Comparison of ENCODE assay signal across 29 cellular contexts in the genomic region with DNA sequence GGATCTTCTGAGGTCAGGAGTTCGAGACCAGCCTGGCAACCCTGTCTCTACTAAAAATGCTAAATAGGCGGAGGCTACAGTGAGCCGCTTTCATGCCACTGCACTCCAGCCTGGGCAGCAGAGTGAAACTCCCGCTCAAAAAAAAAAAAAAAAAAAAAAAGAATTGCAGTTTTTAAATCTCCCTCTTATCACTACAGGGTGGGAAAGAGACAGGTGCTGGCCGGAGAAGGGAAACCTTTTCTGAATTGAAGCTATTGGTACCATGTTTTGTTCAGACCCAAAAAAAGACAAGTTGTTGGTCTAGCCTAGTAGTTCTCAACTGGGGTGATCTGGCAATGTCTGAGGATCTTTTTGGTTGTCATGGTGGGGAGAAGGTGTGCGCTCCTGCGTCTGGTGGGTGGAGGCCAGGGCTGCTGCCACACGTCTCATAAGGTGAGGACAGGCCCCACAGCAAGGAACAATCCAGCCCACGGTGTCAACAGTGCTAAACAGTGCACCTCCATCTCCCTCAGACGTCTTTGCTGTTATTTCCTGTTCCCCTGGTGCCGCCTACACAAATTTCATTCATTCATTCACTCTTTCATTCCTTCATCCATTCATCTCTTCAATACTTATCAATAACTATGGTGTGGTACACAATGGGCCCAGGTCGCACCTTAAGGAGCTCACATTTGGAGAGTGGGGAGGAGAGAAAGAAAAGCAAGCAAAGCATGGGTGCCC. TPM values are rescaled to one million over a fixed set of nuclear protein-coding genes. Genes with fewer than 3 reads are reported as not detected.
A peak's percentile ranks its signal among the peaks of the same experiment; 100 is the strongest.
DNase-seq lines count a peak whose midpoint lies in the region; ATAC-seq and TF ChIP-seq lines count a peak whose summit lies in the region.
"Had no signal": no experiment of that assay in that cellular context is flagged by ENCODE, and none has a peak within 500 bp of the region (broad histone marks: within the 10 kb centered on the region; RNA-seq: fewer than 3 reads in every experiment).

No MANE protein-coding gene starts in this region.

- H4K5ac ChIP-seq in mesendoderm (ENCODE audit: low read length): no peak overlapping the region

- peak overlapping the region; percentile 17 for H2BK5ac ChIP-seq in mesendoderm (ENCODE audit: low read length)

- H3K36me3 ChIP-seq in Loucy (ENCODE audit: insufficient read depth, low read length) (no peaks in the 10 kb centered on the region), mesendoderm (ENCODE audit: control insufficient read depth, insufficient read depth, low read length) (no peaks in the 10 kb centered on the region), spleen (no peaks in the 10 kb centered on the region)
- H3K36me3 ChIP-seq: breast epithelium, colonic mucosa had no signal

- no peaks in the 10 kb centered on the region for H3K27me3 Mint-ChIP-seq in activated T-cell treated with anti-CD3 and anti-CD28 coated beads, Interleukin-2, amount 50 U/mL, for 24 hours
- peaks cover 8% of the 10 kb centered on the region for H3K27me3 Mint-ChIP-seq in activated T-cell treated with anti-CD3 and anti-CD28 coated beads, Interleukin-2, amount 50 U/mL, for 72 hours (ENCODE audit: low read depth)
- H3K27me3 Mint-ChIP-seq: effector memory CD8-positive, alpha-beta T cell had no signal

- H4K20me1 ChIP-seq in Loucy (ENCODE audit: insufficient read depth, low read length, poor library complexity, severe bottlenecking): no peaks in the 10 kb centered on the region

- H3K9me3 ChIP-seq in Loucy (ENCODE audit: insufficient read depth, low read depth, low read length): no peaks in the 10 kb centered on the region
- H3K9me3 ChIP-seq in spleen: no peaks in the 10 kb centered on the region
- H3K9me3 ChIP-seq: A549, breast epithelium, colonic mucosa had no signal

- ATAC-seq in activated T-cell treated with anti-CD3 and anti-CD28 coated beads, Interleukin-2, amount 50 U/mL, for 72 hours (replicated peaks in 1 of 2): no peak
- ATAC-seq in HG02884 (IDR thresholded peaks at IDR 0.05; ENCODE audit: unreplicated experiment): no peak
- ATAC-seq: A549, esophagus mucosa, left lobe of liver, SK-N-SH treated with all-trans-retinoic acid at 6 μM for 48 hours had no signal

- TF ChIP-seq CTCF in Loucy (conservative IDR thresholded peaks at IDR 0.05; ENCODE audit: low read length): no peak
- no peak for TF ChIP-seq CTCF in spleen (IDR thresholded peaks at IDR 0.05 in 8 of 11, conservative IDR thresholded peaks at IDR 0.05 in 3 of 11)

- intact Hi-C loops in spleen (cut with DNase I; ENCODE audit: low total_unique reads): no loop called here

- no peaks in the 10 kb centered on the region for H3F3A ChIP-seq in Loucy (ENCODE audit: low read depth)

- no peak overlapping the region for H4K8ac ChIP-seq in mesendoderm (ENCODE audit: low read depth, low read length)

- no peak for TF ChIP-seq POLR2A in spleen (IDR thresholded peaks at IDR 0.05)

- H3K9me3 Mint-ChIP-seq in activated T-cell treated with anti-CD3 and anti-CD28 coated beads, Interleukin-2, amount 50 U/mL, for 24 hours: no peaks in the 10 kb centered on the region
- H3K9me3 Mint-ChIP-seq in activated T-cell treated with anti-CD3 and anti-CD28 coated beads, Interleukin-2, amount 50 U/mL, for 72 hours: no peaks in the 10 kb centered on the region
- H3K9me3 Mint-ChIP-seq: effector memory CD8-positive, alpha-beta T cell; immature natural killer cell; T-helper 2 cell treated with Interferon-gamma antibody and Interleukin-4, amounts not matched to agents 5 μg/mL and 100 μg/mL, for 36 hours had no signal

- peak overlapping the region; percentile 19; the same call in 1 of the 2 replicates for H2AFZ ChIP-seq in Loucy (ENCODE audit: low read length)
- H2AFZ ChIP-seq: hepatocyte had no signal

- peaks cover 18% of the 10 kb centered on the region for H3K4me1 Mint-ChIP-seq in activated T-cell treated with anti-CD3 and anti-CD28 coated beads, Interleukin-2, amount 50 U/mL, for 24 hours (ENCODE audit: low read depth)
- H3K4me1 Mint-ChIP-seq in activated T-cell treated with anti-CD3 and anti-CD28 coated beads, Interleukin-2, amount 50 U/mL, for 72 hours (ENCODE audit: low read depth): peaks cover 11% of the 10 kb centered on the region

- H3K27ac ChIP-seq in mesendoderm (ENCODE audit: low read depth, low read length): peak overlapping the region; percentile 10
- no peak overlapping the region for H3K27ac ChIP-seq in spleen
- H3K27ac ChIP-seq: A549, breast epithelium, colonic mucosa, hepatocyte, VCaP had no signal

- no peak overlapping the region for H2BK15ac ChIP-seq in mesendoderm (replicated peaks; ENCODE audit: low read depth)

- no peak overlapping the region for H3K18ac ChIP-seq in mesendoderm (ENCODE audit: low read length)

- H3K36me3 Mint-ChIP-seq in activated T-cell treated with anti-CD3 and anti-CD28 coated beads, Interleukin-2, amount 50 U/mL, for 24 hours (ENCODE audit: low read depth): no peaks in the 10 kb centered on the region
- H3K36me3 Mint-ChIP-seq in activated T-cell treated with anti-CD3 and anti-CD28 coated beads, Interleukin-2, amount 50 U/mL, for 72 hours (ENCODE audit: insufficient read depth in 2 of 2): no peaks in the 10 kb centered on the region
- H3K36me3 Mint-ChIP-seq: immature natural killer cell had no signal

- H3K9ac ChIP-seq in Loucy (ENCODE audit: low read depth, low read length, poor library complexity, severe bottlenecking) (no peak overlapping the region), mesendoderm (ENCODE audit: low read length) (no peak overlapping the region)

- no peaks in the 10 kb centered on the region for H3K4me1 ChIP-seq in Loucy (ENCODE audit: insufficient read depth, low read length, poor library complexity, severe bottlenecking)
- H3K4me1 ChIP-seq in mesendoderm (ENCODE audit: control insufficient read depth, low read depth, low read length): peaks cover 14% of the 10 kb centered on the region
- H3K4me1 ChIP-seq in spleen: peaks cover 0 to 5% (median 0%) of the 10 kb centered on the region in 6 donors
- H3K4me1 ChIP-seq: A549, breast epithelium, colonic mucosa had no signal

- H3K27ac Mint-ChIP-seq in activated T-cell treated with anti-CD3 and anti-CD28 coated beads, Interleukin-2, amount 50 U/mL, for 24 hours: peak overlapping the region; percentile 38
- no peak overlapping the region for H3K27ac Mint-ChIP-seq in activated T-cell treated with anti-CD3 and anti-CD28 coated beads, Interleukin-2, amount 50 U/mL, for 72 hours
- H3K27ac Mint-ChIP-seq: progenitor cell of endocrine pancreas; T-helper 2 cell treated with Interferon-gamma antibody and Interleukin-4, amounts not matched to agents 5 μg/mL and 100 μg/mL, for 36 hours had no signal

- no peak overlapping the region for H2BK120ac ChIP-seq in mesendoderm (ENCODE audit: low read depth, low read length)

- peak overlapping the region; percentile 54 for H3K56ac ChIP-seq in mesendoderm (ENCODE audit: low read length)

- H3K4me3 Mint-ChIP-seq in activated T-cell treated with anti-CD3 and anti-CD28 coated beads, Interleukin-2, amount 50 U/mL, for 24 hours: no peak overlapping the region
- H3K4me3 Mint-ChIP-seq in activated T-cell treated with anti-CD3 and anti-CD28 coated beads, Interleukin-2, amount 50 U/mL, for 72 hours: no peak overlapping the region
- H3K4me3 Mint-ChIP-seq: immature natural killer cell; T-helper 2 cell treated with Interferon-gamma antibody and Interleukin-4, amounts not matched to agents 5 μg/mL and 100 μg/mL, for 36 hours had no signal

- DNase-seq in activated T-cell treated with anti-CD3 and anti-CD28 coated beads, Interleukin-2, amount 50 U/mL, for 24 hours: no peak
- DNase-seq in activated T-cell treated with anti-CD3 and anti-CD28 coated beads, Interleukin-2, amount 50 U/mL, for 72 hours: no peak
- no peak for DNase-seq in mesendoderm
- DNase-seq in spleen: peak; percentile 45
- DNase-seq in NCI-H146 treated with DMSO at 0.1 percent for 48 hours (lab: John Stamatoyannopoulos, UW; ENCODE audit: unreplicated experiment): no peak
- no peak for DNase-seq in dedifferentiated amniotic fluid mesenchymal stem cell (ENCODE audit: extremely low spot score)
- DNase-seq: activated CD4-positive, alpha-beta T cell treated with anti-CD3 and anti-CD28 coated beads, Interleukin-2, amount 50 U/mL, for 1 hour; activated naive CD4-positive, alpha-beta T cell; amniotic stem cell; colonic mucosa; effector memory CD8-positive, alpha-beta T cell; immature natural killer cell; mesenchymal stem cell; NCI-H1092 treated with DMSO at 0.1 percent for 48 hours; NCI-H2029 treated with DMSO at 0.1 percent for 48 hours; NCI-H82; stimulated activated CD8-positive, alpha-beta memory T cell treated with anti-CD3 and anti-CD28 coated beads, Interleukin-4, amount 100 ng/mL, for 48 hours; substantia nigra had no signal

- H3K4me3 ChIP-seq in Loucy (ENCODE audit: low read length, poor library complexity, severe bottlenecking) (no peak overlapping the region), mesendoderm (ENCODE audit: low read length) (no peak overlapping the region), spleen (no peak overlapping the region)
- H3K4me3 ChIP-seq: A549, breast epithelium, colonic mucosa, hepatocyte had no signal

- no CpG with 5 or more reads among the region's 12 CpGs for WGBS in mesendoderm (ENCODE audit: extremely low coverage, insufficient coverage, low lambda C conversion rate)
- 83 to 87% (median 85%) methylated on average over 12 of the region's 12 CpGs for WGBS in spleen, 5 donors

- H3K4me2 ChIP-seq in Loucy (ENCODE audit: low read depth, low read length, poor library complexity, severe bottlenecking): no peak overlapping the region
- no peak overlapping the region for H3K4me2 ChIP-seq in mesendoderm (ENCODE audit: low read length)
- H3K4me2 ChIP-seq: A549, hepatocyte had no signal

- H3K79me2 ChIP-seq in Loucy (ENCODE audit: insufficient read depth, low read length) (no peaks in the 10 kb centered on the region), mesendoderm (ENCODE audit: control insufficient read depth, insufficient read depth, low read length) (no peaks in the 10 kb centered on the region)
- H3K79me2 ChIP-seq: hepatocyte had no signal

- no peak overlapping the region for H3K23ac ChIP-seq in mesendoderm (ENCODE audit: low read length)

- no peaks in the 10 kb centered on the region for H3K9me2 ChIP-seq in Loucy (replicated peaks; ENCODE audit: low read depth, low read length)

- H3K4ac ChIP-seq in mesendoderm (ENCODE audit: low read depth, low read length): no peak overlapping the region

- no peak overlapping the region for H2AK5ac ChIP-seq in mesendoderm (ENCODE audit: low read length)

- no peaks in the 10 kb centered on the region for H3K79me1 ChIP-seq in mesendoderm (ENCODE audit: low read length)

- H3K27me3 ChIP-seq in Loucy (ENCODE audit: insufficient read depth, low read length, poor library complexity, severe bottlenecking): no peaks in the 10 kb centered on the region
- H3K27me3 ChIP-seq in mesendoderm (ENCODE audit: insufficient read depth, low read length, poor library complexity): no peaks in the 10 kb centered on the region
- no peaks in the 10 kb centered on the region for H3K27me3 ChIP-seq in spleen (replicated peaks in 1 of 7)
- H3K27me3 ChIP-seq: colonic mucosa, hepatocyte had no signal

RNA-seq across cellular contexts. Expression of gene ODC1, which starts 28.8 kb away (rescaled TPM):
- total RNA-seq in activated T-cell treated with anti-CD3 and anti-CD28 coated beads, Interleukin-2, amount 50 U/mL, for 72 hours: 10 to 100 TPM; 72.0 to 73.5 TPM
- polyA plus RNA-seq in mesendoderm (2013, experiment 1 of 2): 131 TPM
- 130 TPM for polyA plus RNA-seq in mesendoderm (2013, experiment 2 of 2)
- 10 to 100 TPM; 28.9 to 84.3 (median 62.8) TPM for total RNA-seq in spleen
- 10 to 100 TPM; 38.0 to 78.1 (median 65.3) TPM for polyA plus RNA-seq in spleen
